1 cellular context compared by ENCODE assay signal in the genomic region with DNA sequence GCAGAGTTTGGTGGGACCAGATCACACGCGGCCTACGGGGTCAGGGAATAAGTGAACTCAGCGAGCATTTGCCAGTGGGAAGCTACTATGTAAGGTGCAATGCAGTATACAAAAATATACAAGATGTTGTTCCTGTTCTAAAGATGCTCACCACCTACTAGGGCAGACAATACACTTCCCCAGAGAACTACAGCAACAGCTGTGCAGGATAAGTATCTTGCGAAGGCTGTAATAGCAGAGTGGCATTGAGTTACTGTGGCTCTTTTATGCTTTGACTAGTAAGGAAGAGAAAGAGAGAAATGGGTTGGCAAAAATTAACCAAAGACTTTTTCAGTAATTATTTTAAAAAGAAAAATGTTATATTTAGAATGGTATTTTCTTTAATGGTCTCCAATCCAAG.
TF ChIP-seq lines count a peak whose summit lies in the region.

No MANE protein-coding gene starts in this region.

TF ChIP-seq in SK-N-SH, 30 proteins besides CTCF, POLR2A, EP300 and RAD21 (continued from another document):
- TF ChIP-seq, protein P1, sequence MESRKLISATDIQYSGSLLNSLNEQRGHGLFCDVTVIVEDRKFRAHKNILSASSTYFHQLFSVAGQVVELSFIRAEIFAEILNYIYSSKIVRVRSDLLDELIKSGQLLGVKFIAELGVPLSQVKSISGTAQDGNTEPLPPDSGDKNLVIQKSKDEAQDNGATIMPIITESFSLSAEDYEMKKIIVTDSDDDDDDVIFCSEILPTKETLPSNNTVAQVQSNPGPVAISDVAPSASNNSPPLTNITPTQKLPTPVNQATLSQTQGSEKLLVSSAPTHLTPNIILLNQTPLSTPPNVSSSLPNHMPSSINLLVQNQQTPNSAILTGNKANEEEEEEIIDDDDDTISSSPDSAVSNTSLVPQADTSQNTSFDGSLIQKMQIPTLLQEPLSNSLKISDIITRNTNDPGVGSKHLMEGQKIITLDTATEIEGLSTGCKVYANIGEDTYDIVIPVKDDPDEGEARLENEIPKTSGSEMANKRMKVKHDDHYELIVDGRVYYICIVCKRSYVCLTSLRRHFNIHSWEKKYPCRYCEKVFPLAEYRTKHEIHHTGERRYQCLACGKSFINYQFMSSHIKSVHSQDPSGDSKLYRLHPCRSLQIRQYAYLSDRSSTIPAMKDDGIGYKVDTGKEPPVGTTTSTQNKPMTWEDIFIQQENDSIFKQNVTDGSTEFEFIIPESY (IDR thresholded peaks at IDR 0.05; ENCODE audit: borderline replicate concordance, low read depth): no peak
- TF ChIP-seq FOSL2 (IDR thresholded peaks at IDR 0.05; ENCODE audit: borderline replicate concordance, low read depth): no peak
- TF ChIP-seq SMC3 (IDR thresholded peaks at IDR 0.05; ENCODE audit: low read depth, low read length): no peak
- TF ChIP-seq, protein P2, sequence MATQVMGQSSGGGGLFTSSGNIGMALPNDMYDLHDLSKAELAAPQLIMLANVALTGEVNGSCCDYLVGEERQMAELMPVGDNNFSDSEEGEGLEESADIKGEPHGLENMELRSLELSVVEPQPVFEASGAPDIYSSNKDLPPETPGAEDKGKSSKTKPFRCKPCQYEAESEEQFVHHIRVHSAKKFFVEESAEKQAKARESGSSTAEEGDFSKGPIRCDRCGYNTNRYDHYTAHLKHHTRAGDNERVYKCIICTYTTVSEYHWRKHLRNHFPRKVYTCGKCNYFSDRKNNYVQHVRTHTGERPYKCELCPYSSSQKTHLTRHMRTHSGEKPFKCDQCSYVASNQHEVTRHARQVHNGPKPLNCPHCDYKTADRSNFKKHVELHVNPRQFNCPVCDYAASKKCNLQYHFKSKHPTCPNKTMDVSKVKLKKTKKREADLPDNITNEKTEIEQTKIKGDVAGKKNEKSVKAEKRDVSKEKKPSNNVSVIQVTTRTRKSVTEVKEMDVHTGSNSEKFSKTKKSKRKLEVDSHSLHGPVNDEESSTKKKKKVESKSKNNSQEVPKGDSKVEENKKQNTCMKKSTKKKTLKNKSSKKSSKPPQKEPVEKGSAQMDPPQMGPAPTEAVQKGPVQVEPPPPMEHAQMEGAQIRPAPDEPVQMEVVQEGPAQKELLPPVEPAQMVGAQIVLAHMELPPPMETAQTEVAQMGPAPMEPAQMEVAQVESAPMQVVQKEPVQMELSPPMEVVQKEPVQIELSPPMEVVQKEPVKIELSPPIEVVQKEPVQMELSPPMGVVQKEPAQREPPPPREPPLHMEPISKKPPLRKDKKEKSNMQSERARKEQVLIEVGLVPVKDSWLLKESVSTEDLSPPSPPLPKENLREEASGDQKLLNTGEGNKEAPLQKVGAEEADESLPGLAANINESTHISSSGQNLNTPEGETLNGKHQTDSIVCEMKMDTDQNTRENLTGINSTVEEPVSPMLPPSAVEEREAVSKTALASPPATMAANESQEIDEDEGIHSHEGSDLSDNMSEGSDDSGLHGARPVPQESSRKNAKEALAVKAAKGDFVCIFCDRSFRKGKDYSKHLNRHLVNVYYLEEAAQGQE (IDR thresholded peaks at IDR 0.05; ENCODE audit: low read depth, low read length): no peak
- no peak for TF ChIP-seq ELF1 (IDR thresholded peaks at IDR 0.05)
- TF ChIP-seq, protein P3, sequence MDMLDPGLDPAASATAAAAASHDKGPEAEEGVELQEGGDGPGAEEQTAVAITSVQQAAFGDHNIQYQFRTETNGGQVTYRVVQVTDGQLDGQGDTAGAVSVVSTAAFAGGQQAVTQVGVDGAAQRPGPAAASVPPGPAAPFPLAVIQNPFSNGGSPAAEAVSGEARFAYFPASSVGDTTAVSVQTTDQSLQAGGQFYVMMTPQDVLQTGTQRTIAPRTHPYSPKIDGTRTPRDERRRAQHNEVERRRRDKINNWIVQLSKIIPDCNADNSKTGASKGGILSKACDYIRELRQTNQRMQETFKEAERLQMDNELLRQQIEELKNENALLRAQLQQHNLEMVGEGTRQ (IDR thresholded peaks at IDR 0.05; ENCODE audit: borderline replicate concordance, low read depth, low read length): no peak
